In the genomic region with DNA sequence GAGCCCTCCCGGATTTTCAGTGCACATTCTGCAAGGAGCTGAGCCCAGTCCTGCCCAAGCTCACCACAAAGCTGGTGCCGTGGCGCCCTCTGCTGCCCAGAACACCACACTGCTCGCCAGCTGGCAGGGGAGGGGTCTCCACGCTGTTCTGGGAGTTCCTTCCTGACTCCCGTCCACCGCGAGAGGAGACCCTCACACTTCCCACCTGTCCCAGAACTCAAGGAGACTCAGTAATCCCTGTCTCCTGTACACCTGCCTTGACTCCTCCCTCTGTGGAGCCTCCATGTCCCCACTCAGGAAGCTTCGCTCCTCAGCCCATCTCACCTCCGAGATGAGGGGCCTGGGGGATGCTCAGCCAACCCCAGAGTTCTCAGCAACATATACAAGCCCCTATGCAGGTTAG, we compare ENCODE assay signal across 8 cellular contexts. TPM values are rescaled to one million over a fixed set of nuclear protein-coding genes. Genes with fewer than 3 reads are reported as not detected.
DNase-seq lines count a peak whose midpoint lies in the region; ATAC-seq, FAIRE-seq and TF ChIP-seq lines count a peak whose summit lies in the region.

No MANE protein-coding gene starts in this region.

- TF ChIP-seq RAD21 in H1 (IDR thresholded peaks at IDR 0.05 in 1 of 2, conservative IDR thresholded peaks at IDR 0.05 in 1 of 2; ENCODE audit: low read depth in 2 of 2, low read length in 2 of 2) = peak; percentile 98 to 99

- H3K27me3 ChIP-seq in H1 (replicated peaks in 1 of 4; ENCODE audit: control insufficient read depth in 3 of 4, extremely low read depth in 1 of 4, insufficient read depth in 3 of 4, low read length in 3 of 4) (peaks cover 0 to 3% (median 0%) of the 10 kb centered on the region in 4 experiments; a peak in 1 of 7 replicates), subcutaneous abdominal adipose tissue (ENCODE audit: control insufficient read depth in 5 of 5, insufficient read depth in 4 of 5, low read length in 5 of 5) (no peaks in the 10 kb centered on the region)

- H2AK5ac ChIP-seq in H1 (ENCODE audit: low read depth, low read length) = no peak overlapping the region

- no peak overlapping the region for H3K56ac ChIP-seq in H1 (replicated peaks; ENCODE audit: insufficient read length, low read depth, low read length)

- no peaks in the 10 kb centered on the region for H3K23me2 ChIP-seq in H1 (ENCODE audit: low read depth, low read length)

- no peaks in the 10 kb centered on the region for H3K9me3 Mint-ChIP-seq in activated CD8-positive, alpha-beta memory T cell treated with anti-CD3 and anti-CD28 coated beads, Interleukin-2, amount 10 ng/mL, durations not matched to agents 7 days and 5 days (ENCODE audit: low read depth)

- H4K20me1 ChIP-seq in H1 (replicated peaks in 1 of 2; ENCODE audit: control insufficient read depth in 1 of 2, insufficient read depth in 2 of 2, low read length in 2 of 2) = no peaks in the 10 kb centered on the region

- no peak overlapping the region for H2BK5ac ChIP-seq in H1 (ENCODE audit: low read depth, low read length)

- peak; percentile 88 for FAIRE-seq in H1 (lab: Jason Lieb, UNC)

- no peak overlapping the region for H3K4ac ChIP-seq in H1 (replicated peaks; ENCODE audit: insufficient read length, low read depth, low read length)

- peak overlapping the region; percentile 42; the same call in 1 of the 2 replicates for H2BK12ac ChIP-seq in H1 (ENCODE audit: low read depth, low read length)

- TF ChIP-seq EP300 in H1 (IDR thresholded peaks at IDR 0.05; ENCODE audit: borderline replicate concordance in 1 of 2, low read depth in 2 of 2, low read length in 2 of 2) = no peak

- peak overlapping the region; percentile 27; the same call in 1 of the 2 replicates for H3K18ac ChIP-seq in H1 (ENCODE audit: extremely low read depth, low read length)

- peak; percentile 98 for TF ChIP-seq CTCF in GM12864 (IDR thresholded peaks at IDR 0.05; ENCODE audit: low read depth, low read length, missing control alignments)
- TF ChIP-seq CTCF in H1 (IDR thresholded peaks at IDR 0.05; ENCODE audit: control extremely low read depth in 1 of 3, insufficient read depth in 1 of 3, low read depth in 1 of 3, low read length in 3 of 3) = peak; percentile 95 to 99 (median 98)

- peak; percentile 40 for ATAC-seq in activated CD8-positive, alpha-beta memory T cell treated with anti-CD3 and anti-CD28 coated beads, Interleukin-2, amount 10 ng/mL, durations not matched to agents 7 days and 5 days
- no peak for ATAC-seq in HG03159 (IDR thresholded peaks at IDR 0.05; ENCODE audit: unreplicated experiment)
- ATAC-seq in HG03469 (IDR thresholded peaks at IDR 0.05; ENCODE audit: unreplicated experiment) = no peak

- H3K36me3 Mint-ChIP-seq in activated CD8-positive, alpha-beta memory T cell treated with anti-CD3 and anti-CD28 coated beads, Interleukin-2, amount 10 ng/mL, durations not matched to agents 7 days and 5 days = no peaks in the 10 kb centered on the region

- H3K4me1 Mint-ChIP-seq in activated CD8-positive, alpha-beta memory T cell treated with anti-CD3 and anti-CD28 coated beads, Interleukin-2, amount 10 ng/mL, durations not matched to agents 7 days and 5 days = peaks cover 25% of the 10 kb centered on the region

- no peak overlapping the region for H2BK120ac ChIP-seq in H1 (replicated peaks; ENCODE audit: low read depth, low read length)

- H4K91ac ChIP-seq in H1 (replicated peaks; ENCODE audit: insufficient read length, low read length) = no peak overlapping the region

- H2BK20ac ChIP-seq in H1 (ENCODE audit: low read length) = no peak overlapping the region

- H3K4me3 ChIP-seq in GM12864 (ENCODE audit: low read depth, low read length) (no peak overlapping the region), H1 (ENCODE audit: extremely low read depth in 1 of 4, insufficient read depth in 2 of 4, low read depth in 3 of 4, low read length in 4 of 4) (peak overlapping the region in 1 of 4 experiments; percentile 1; a peak in 1 of 8 replicates), subcutaneous abdominal adipose tissue (ENCODE audit: low read depth in 1 of 5, low read length in 5 of 5) (peak overlapping the region; percentile 33 to 77 (median 52))

- H3K23ac ChIP-seq in H1 (ENCODE audit: insufficient read length) = no peak overlapping the region

- no peak overlapping the region; a peak in 1 of 4 replicates for H3K4me2 ChIP-seq in H1 (ENCODE audit: insufficient read depth in 1 of 2, low read depth in 2 of 2, low read length in 2 of 2)

- no peaks in the 10 kb centered on the region for H3K79me1 ChIP-seq in H1 (ENCODE audit: low read depth, low read length)

- H3K14ac ChIP-seq in H1 (ENCODE audit: insufficient read length) = no peak overlapping the region

- H3K4me3 Mint-ChIP-seq in activated CD8-positive, alpha-beta memory T cell treated with anti-CD3 and anti-CD28 coated beads, Interleukin-2, amount 10 ng/mL, durations not matched to agents 7 days and 5 days = no peak overlapping the region

- TF ChIP-seq POLR2A in H1 (IDR thresholded peaks at IDR 0.05; ENCODE audit: control extremely low read depth in 1 of 2, low read depth in 2 of 2, low read length in 2 of 2) = no peak

- POLR2A ChIA-PET in H1 (lab: Charles Lee; ENCODE audit: partially characterized antibody) = interaction anchor here (0.6 to 0.8 kb wide), 2 partner anchors 86 to 397 kb away, joined by 3 read pairs; no protein-coding TSS in a partner anchor

- H3K4me1 ChIP-seq in H1 (replicated peaks in 1 of 4; ENCODE audit: control insufficient read depth in 3 of 4, insufficient read depth in 4 of 4, low read length in 3 of 4) (peaks cover 0 to 2% (median 0%) of the 10 kb centered on the region in 4 experiments; a peak in 2 of 7 replicates), subcutaneous abdominal adipose tissue (ENCODE audit: control insufficient read depth in 5 of 5, insufficient read depth in 5 of 5, low read length in 5 of 5) (peaks cover 5 to 79% (median 45%) of the 10 kb centered on the region in 5 donors)

- no peak overlapping the region for H3K27ac Mint-ChIP-seq in activated CD8-positive, alpha-beta memory T cell treated with anti-CD3 and anti-CD28 coated beads, Interleukin-2, amount 10 ng/mL, durations not matched to agents 7 days and 5 days

- no peaks in the 10 kb centered on the region for H3K79me2 ChIP-seq in H1 (ENCODE audit: control insufficient read depth in 1 of 2, insufficient read depth in 2 of 2, low read length in 2 of 2)

- DNase-seq in GM12864 (ENCODE audit: low read depth) (no peak), NCI-H146 (lab: John Stamatoyannopoulos, UW) (peak; percentile 29), H1 (ENCODE audit: low read depth in 1 of 2, low spot score in 2 of 2) (peak; percentile 62 to 98), middle frontal gyrus (ENCODE audit: extremely low spot score, low spot score) (peak; percentile 15)
- DNase-seq in activated CD8-positive, alpha-beta memory T cell treated with anti-CD3 and anti-CD28 coated beads, Interleukin-2, amount 10 ng/mL, durations not matched to agents 7 days and 5 days = peak; percentile 68

- H3K27me3 Mint-ChIP-seq in activated CD8-positive, alpha-beta memory T cell treated with anti-CD3 and anti-CD28 coated beads, Interleukin-2, amount 10 ng/mL, durations not matched to agents 7 days and 5 days = no peaks in the 10 kb centered on the region

- H3K27ac ChIP-seq in H1 (ENCODE audit: low read depth, low read length) (no peak overlapping the region), subcutaneous abdominal adipose tissue (ENCODE audit: low read depth, low read length) (no peak overlapping the region)

- H4K8ac ChIP-seq in H1 (ENCODE audit: extremely low read depth, insufficient read depth, low read length) = no peak overlapping the region

- no peaks in the 10 kb centered on the region for H3K36me3 ChIP-seq in H1 (ENCODE audit: control insufficient read depth in 2 of 4, insufficient read depth in 4 of 4, low read length in 3 of 4)
- no peaks in the 10 kb centered on the region for H3K36me3 ChIP-seq in subcutaneous abdominal adipose tissue (ENCODE audit: control insufficient read depth in 5 of 5, insufficient read depth in 5 of 5, low read length in 5 of 5)

- no peak overlapping the region for H4K5ac ChIP-seq in H1 (ENCODE audit: insufficient read length, low read depth, low read length)

- CTCF ChIA-PET in activated CD8-positive, alpha-beta memory T cell treated with anti-CD3 and anti-CD28 coated beads, Interleukin-2, amount 10 ng/mL, durations not matched to agents 7 days and 5 days (lab: Charles Lee) = interaction anchor here (0.6 to 16.3 kb wide), 42 partner anchors 8 to 393 kb away, joined by 3 to 235 read pairs (median 5); partner anchors contain the start of genes C10orf105, SLC29A3 and VSIR
- CTCF ChIA-PET in H1 (lab: Charles Lee; ENCODE audit: partially characterized antibody) = interaction anchor here (0.7 to 7.0 kb wide), 87 partner anchors 9 to 1315 kb away, joined by 3 to 169 read pairs (median 5); partner anchors contain the start of genes C10orf105, CDH23, SLC29A3 and VSIR

- H2BK15ac ChIP-seq in H1 (ENCODE audit: low read length) = no peak overlapping the region

- H2AFZ ChIP-seq in H1 (ENCODE audit: low read length) = peak overlapping the region; percentile 91

- H3K9ac ChIP-seq in H1 (replicated peaks in 1 of 4; ENCODE audit: extremely low read depth in 1 of 4, low read depth in 3 of 4, low read length in 3 of 4) (no peak overlapping the region), subcutaneous abdominal adipose tissue (ENCODE audit: low read length in 5 of 5) (peak overlapping the region in 2 of 5 donors; percentile 41 to 53)

- H3K9me3 ChIP-seq in H1 (ENCODE audit: insufficient read depth in 2 of 2, low read depth in 1 of 2, low read length in 1 of 2) (no peaks in the 10 kb centered on the region), subcutaneous abdominal adipose tissue (ENCODE audit: control insufficient read depth in 5 of 5, low read length in 5 of 5) (no peaks in the 10 kb centered on the region)

- 25% methylated on average over 10 of the region's 10 CpGs; no CpG with 5 or more reads in 1 of the 2 experiments for WGBS in H1 (ENCODE audit: extremely low coverage in 1 of 2, insufficient coverage in 1 of 2, insufficient read length in 1 of 2, insufficient replicate concordance in 2 of 2, low coverage in 1 of 2, low lambda C conversion rate in 2 of 2, missing lambda C conversion rate in 1 of 2), 2 experiments

RNA-seq across cellular contexts. Expression of gene C10orf105, which starts 11.3 kb away (rescaled TPM):
- under 1 TPM; 0.18 to 0.26 TPM for total RNA-seq in activated CD8-positive, alpha-beta memory T cell treated with anti-CD3 and anti-CD28 coated beads, Interleukin-2, amount 10 ng/mL, durations not matched to agents 7 days and 5 days
- 0.48 and 0.73 TPM in 2 replicates for total RNA-seq in H1 (2021; fragmentation: NEBNext Ultra II Directional; extraction: Animal tissue kit (Norgen Biotek cat#: 25700))
- polyA plus RNA-seq in H1 (2011; rRNA removed) = 0.71 and 1.4 TPM in 2 replicates
- 0.93 TPM for polyA plus RNA-seq in H1 (2011; cell fraction: cytosol; rRNA removed)
- polyA plus RNA-seq in H1 (2011; cell fraction: nucleus; rRNA removed) = 1.3 TPM
- 0.64 to 1.1 TPM (median 0.87 TPM) in 4 replicates for polyA plus RNA-seq in H1 (2012, experiment 1 of 2)
- 0.84 TPM for polyA plus RNA-seq in H1 (2012, experiment 2 of 2)
- 0.51 TPM for polyA plus RNA-seq in H1 (2013, experiment 1 of 2)
- polyA plus RNA-seq in H1 (2013, experiment 2 of 2) = 0.61 TPM
- 0.76 and 1.7 TPM in 2 replicates for polyA minus RNA-seq in H1 (2011; rRNA and poly(A)+ RNA removed)
- 0.51 TPM for polyA minus RNA-seq in H1 (2011; cell fraction: cytosol; rRNA and poly(A)+ RNA removed)
- 1.4 TPM for polyA minus RNA-seq in H1 (2011; cell fraction: nucleus; rRNA and poly(A)+ RNA removed)
